In genomic region chr1:3871451-3871805, GRCh38 we compare ENCODE assay signal across 34 cellular contexts.
"Had no signal": no experiment of that assay in that cellular context is flagged by ENCODE, and none has a peak within 500 bp of the region (broad histone marks: within the 10 kb centered on the region; RNA-seq: fewer than 3 reads in every experiment).

No MANE protein-coding gene starts in this region.

- ATAC-seq: activated CD4-positive, alpha-beta T cell treated with anti-CD3 and anti-CD28 coated beads for 36 hours; activated naive CD8-positive, alpha-beta T cell treated with anti-CD3 and anti-CD28 coated beads, Interleukin-2, amount 50 U/mL, for 24 hours; activated T-cell treated with anti-CD3 and anti-CD28 coated beads, Interleukin-2, amount 50 U/mL, for 72 hours; effector memory CD8-positive, alpha-beta T cell; gastroesophageal sphincter; T-helper 17 cell had no signal

- H3K27ac ChIP-seq: adrenal gland, breast epithelium, cardiac muscle cell, epithelial cell of prostate, esophagus squamous epithelium, gastroesophageal sphincter, WERI-Rb-1 had no signal

- H3K27me3 Mint-ChIP-seq: activated B cell treated with CpG ODN at 0.5 μM for 24 hours; activated CD4-positive, alpha-beta T cell treated with anti-CD3 and anti-CD28 coated beads for 36 hours; activated CD4-positive, alpha-beta T cell treated with anti-CD3 and anti-CD28 coated beads, Interleukin-2, amount 10 ng/mL, durations not matched to agents 24 days and 14 days; activated naive CD8-positive, alpha-beta T cell treated with anti-CD3 and anti-CD28 coated beads for 36 hours; activated naive CD8-positive, alpha-beta T cell treated with anti-CD3 and anti-CD28 coated beads, Interleukin-2, amount 50 U/mL, for 24 hours; activated T-cell treated with anti-CD3 and anti-CD28 coated beads, Interleukin-2, amount 50 U/mL, for 24 hours; brain; effector memory CD8-positive, alpha-beta T cell; T-helper 17 cell had no signal

- DNase-seq: activated B cell treated with CpG ODN at 0.5 μM for 24 hours; activated CD4-positive, alpha-beta T cell treated with anti-CD3 and anti-CD28 coated beads for 36 hours; activated CD4-positive, alpha-beta T cell treated with anti-CD3 and anti-CD28 coated beads, Interleukin-2, amount 10 ng/mL, durations not matched to agents 24 days and 14 days; activated CD4-positive, alpha-beta T cell treated with anti-CD3 and anti-CD28 coated beads, Interleukin-2, amount 50 U/mL, for 48 hours; activated CD4-positive, CD25-positive, alpha-beta regulatory T cell treated with anti-CD3 and anti-CD28 coated beads, Interleukin-2, amount 50 U/mL, for 72 hours; activated CD8-positive, alpha-beta memory T cell treated with anti-CD3 and anti-CD28 coated beads, Interleukin-2, amount 50 U/mL, for 48 hours; activated gamma-delta T cell; activated naive CD4-positive, alpha-beta T cell; activated naive CD4-positive, alpha-beta T cell treated with anti-CD3 and anti-CD28 coated beads, Interleukin-2, amount 50 U/mL, for 16 hours; activated naive CD8-positive, alpha-beta T cell treated with anti-CD3 and anti-CD28 coated beads for 36 hours; activated naive CD8-positive, alpha-beta T cell treated with anti-CD3 and anti-CD28 coated beads, Interleukin-2, amount 50 U/mL, for 24 hours; activated T-cell treated with anti-CD3 and anti-CD28 coated beads for 4 hours; activated T-cell treated with anti-CD3 and anti-CD28 coated beads, Interleukin-2, amount 50 U/mL, for 24 hours; activated T-cell treated with anti-CD3 and anti-CD28 coated beads, Interleukin-2, amount 50 U/mL, for 72 hours; adrenal gland; amygdala; central memory CD4-positive, alpha-beta T cell; cortex of kidney; dermis blood vessel endothelial cell; effector CD4-positive, alpha-beta T cell; effector memory CD8-positive, alpha-beta T cell; esophagus squamous epithelium; foreskin melanocyte; head of caudate nucleus; T-helper 1 cell; T-helper 17 cell; T1000; WERI-Rb-1 had no signal

- H3K27ac Mint-ChIP-seq: activated B cell treated with CpG ODN at 0.5 μM for 24 hours; activated CD4-positive, alpha-beta T cell treated with anti-CD3 and anti-CD28 coated beads for 36 hours; activated CD4-positive, alpha-beta T cell treated with anti-CD3 and anti-CD28 coated beads, Interleukin-2, amount 10 ng/mL, durations not matched to agents 24 days and 14 days; activated naive CD8-positive, alpha-beta T cell treated with anti-CD3 and anti-CD28 coated beads for 36 hours; activated naive CD8-positive, alpha-beta T cell treated with anti-CD3 and anti-CD28 coated beads, Interleukin-2, amount 50 U/mL, for 24 hours; activated T-cell treated with anti-CD3 and anti-CD28 coated beads, Interleukin-2, amount 50 U/mL, for 24 hours; activated T-cell treated with anti-CD3 and anti-CD28 coated beads, Interleukin-2, amount 50 U/mL, for 72 hours; brain; T-helper 17 cell; T-helper 2 cell treated with Interferon-gamma antibody and Interleukin-4, amounts not matched to agents 5 μg/mL and 100 μg/mL, for 36 hours had no signal

- H3K4me1 ChIP-seq: adrenal gland, breast epithelium, esophagus squamous epithelium, gastroesophageal sphincter had no signal

- H3K4me1 Mint-ChIP-seq: activated B cell treated with CpG ODN at 0.5 μM for 24 hours; activated CD4-positive, alpha-beta T cell treated with anti-CD3 and anti-CD28 coated beads for 36 hours; activated CD4-positive, alpha-beta T cell treated with anti-CD3 and anti-CD28 coated beads, Interleukin-2, amount 10 ng/mL, durations not matched to agents 24 days and 14 days; activated naive CD8-positive, alpha-beta T cell treated with anti-CD3 and anti-CD28 coated beads for 36 hours; activated naive CD8-positive, alpha-beta T cell treated with anti-CD3 and anti-CD28 coated beads, Interleukin-2, amount 50 U/mL, for 24 hours; brain had no signal

- H3K4me3 Mint-ChIP-seq: activated B cell treated with CpG ODN at 0.5 μM for 24 hours; activated CD4-positive, alpha-beta T cell treated with anti-CD3 and anti-CD28 coated beads for 36 hours; activated CD4-positive, alpha-beta T cell treated with anti-CD3 and anti-CD28 coated beads, Interleukin-2, amount 10 ng/mL, durations not matched to agents 24 days and 14 days; activated naive CD8-positive, alpha-beta T cell treated with anti-CD3 and anti-CD28 coated beads for 36 hours; activated naive CD8-positive, alpha-beta T cell treated with anti-CD3 and anti-CD28 coated beads, Interleukin-2, amount 50 U/mL, for 24 hours; activated T-cell treated with anti-CD3 and anti-CD28 coated beads, Interleukin-2, amount 50 U/mL, for 24 hours; activated T-cell treated with anti-CD3 and anti-CD28 coated beads, Interleukin-2, amount 50 U/mL, for 72 hours; brain; effector memory CD8-positive, alpha-beta T cell; T-helper 17 cell; T-helper 2 cell treated with Interferon-gamma antibody and Interleukin-4, amounts not matched to agents 5 μg/mL and 100 μg/mL, for 36 hours had no signal

- H3K4me3 ChIP-seq: adrenal gland, breast epithelium, cardiac muscle cell, esophagus squamous epithelium, gastroesophageal sphincter had no signal

- H3K9me3 Mint-ChIP-seq: activated B cell treated with CpG ODN at 0.5 μM for 24 hours; activated CD4-positive, alpha-beta T cell treated with anti-CD3 and anti-CD28 coated beads, Interleukin-2, amount 10 ng/mL, durations not matched to agents 24 days and 14 days; activated naive CD8-positive, alpha-beta T cell treated with anti-CD3 and anti-CD28 coated beads for 36 hours; activated naive CD8-positive, alpha-beta T cell treated with anti-CD3 and anti-CD28 coated beads, Interleukin-2, amount 50 U/mL, for 24 hours; activated T-cell treated with anti-CD3 and anti-CD28 coated beads, Interleukin-2, amount 50 U/mL, for 24 hours; brain; effector memory CD8-positive, alpha-beta T cell; T-helper 2 cell treated with Interferon-gamma antibody and Interleukin-4, amounts not matched to agents 5 μg/mL and 100 μg/mL, for 36 hours had no signal

- H3K27me3 ChIP-seq: adrenal gland, breast epithelium, cardiac muscle cell, esophagus squamous epithelium, gastroesophageal sphincter had no signal

- H3K36me3 ChIP-seq: breast epithelium had no signal

- H3K9me3 ChIP-seq: adrenal gland, breast epithelium, esophagus squamous epithelium, gastroesophageal sphincter had no signal
